14 cellular contexts compared by ENCODE assay signal in genomic region chr11:103671143-103671651, GRCh38.
A peak's percentile ranks its signal among the peaks of the same experiment; 100 is the strongest.
DNase-seq lines count a peak whose midpoint lies in the region; ATAC-seq and TF ChIP-seq lines count a peak whose summit lies in the region.
"Had no signal": no experiment of that assay in that cellular context is flagged by ENCODE, and none has a peak within 500 bp of the region (broad histone marks: within the 10 kb centered on the region; RNA-seq: fewer than 3 reads in every experiment).

No MANE protein-coding gene starts in this region.

- TF ChIP-seq CTCF in GM12873 (IDR thresholded peaks at IDR 0.05; ENCODE audit: insufficient read depth, low read depth, low read length, missing control alignments) (peak; percentile 45), VCaP (conservative IDR thresholded peaks at IDR 0.05) (peak; percentile 40), kidney epithelial cell (IDR thresholded peaks at IDR 0.05; ENCODE audit: insufficient read depth, low read length, poor library complexity, severe bottlenecking) (peak; percentile 6)

- H3K4me3 ChIP-seq in kidney epithelial cell (ENCODE audit: low read depth, low read length): no peak overlapping the region
- H3K4me3 ChIP-seq: tibial artery had no signal

- no peak overlapping the region for H3K27ac ChIP-seq in VCaP
- H3K27ac ChIP-seq: RWPE1, tibial artery, WERI-Rb-1 had no signal

- DNase-seq in kidney epithelial cell (ENCODE audit: low read depth): no peak
- no peak for DNase-seq in kidney tubule cell (ENCODE audit: low spot score)
- DNase-seq in activated CD4-positive, alpha-beta T cell treated with anti-CD3 and anti-CD28 coated beads, Interleukin-2, amount 50 U/mL, for 4 hours: no peak
- no peak for DNase-seq in COR-L47 (lab: John Stamatoyannopoulos, UW)
- DNase-seq in NCI-H526 (lab: John Stamatoyannopoulos, UW): no peak
- DNase-seq: natural killer cell, NCI-H2107, tibial artery, WERI-Rb-1 had no signal

- peak; percentile 58 for ATAC-seq in HG02973 (IDR thresholded peaks at IDR 0.05; ENCODE audit: unreplicated experiment)
- ATAC-seq: natural killer cell; stimulated activated effector memory CD8-positive, alpha-beta T cell treated with anti-CD3 and anti-CD28 coated beads, Interleukin-12 subunit alpha, Interleukin-12 subunit beta, amount 100 ng/mL, for 72 hours had no signal

- H3K27me3 ChIP-seq in kidney epithelial cell (ENCODE audit: control insufficient read depth, insufficient read depth, low read length): no peaks in the 10 kb centered on the region
- H3K27me3 ChIP-seq: tibial artery had no signal

- H3K36me3 ChIP-seq in kidney epithelial cell (ENCODE audit: control insufficient read depth, insufficient read depth, low read length): no peaks in the 10 kb centered on the region
- H3K36me3 ChIP-seq: tibial artery, WERI-Rb-1 had no signal
